Comparison of ENCODE assay signal across 12 cellular contexts in genomic region chr6:90168693-90169131, GRCh38.
DNase-seq lines count a peak whose midpoint lies in the region; ATAC-seq and TF ChIP-seq lines count a peak whose summit lies in the region.
"Had no signal": no experiment of that assay in that cellular context is flagged by ENCODE, and none has a peak within 500 bp of the region (broad histone marks: within the 10 kb centered on the region; RNA-seq: fewer than 3 reads in every experiment).

No MANE protein-coding gene starts in this region.

- peaks cover 67% of the 10 kb centered on the region for H3K4me1 Mint-ChIP-seq in activated naive CD8-positive, alpha-beta T cell treated with anti-CD3 and anti-CD28 coated beads for 36 hours
- H3K4me1 Mint-ChIP-seq in stimulated activated naive B cell treated with anti-CD40 and anti-IgM and Interleukin-4, amounts not matched to agents 10 μg/mL and 1 μg/mL and 100 μg/mL, for 72 hours: peaks cover 27 to 82% of the 10 kb centered on the region in 2 donors
- H3K4me1 Mint-ChIP-seq in endodermal cell: peaks cover 3% of the 10 kb centered on the region

- H3K9ac ChIP-seq in endodermal cell (ENCODE audit: extremely low read depth, low read length, poor library complexity, severe bottlenecking): no peak overlapping the region
- H3K9ac ChIP-seq: KMS-11 had no signal

- intact Hi-C loops in heart right ventricle (cut with DNase I) (no loop called here), stomach (cut with DNase I; ENCODE audit: low total_unique reads) (no loop called here)

- peaks cover 85% of the 10 kb centered on the region for H3K36me3 Mint-ChIP-seq in activated naive CD8-positive, alpha-beta T cell treated with anti-CD3 and anti-CD28 coated beads for 36 hours
- peaks cover 9 to 16% of the 10 kb centered on the region in 2 donors for H3K36me3 Mint-ChIP-seq in stimulated activated naive B cell treated with anti-CD40 and anti-IgM and Interleukin-4, amounts not matched to agents 10 μg/mL and 1 μg/mL and 100 μg/mL, for 72 hours
- H3K36me3 Mint-ChIP-seq in endodermal cell (ENCODE audit: low read depth): no peaks in the 10 kb centered on the region

- H3K27me3 Mint-ChIP-seq in activated naive CD8-positive, alpha-beta T cell treated with anti-CD3 and anti-CD28 coated beads for 36 hours: no peaks in the 10 kb centered on the region
- no peaks in the 10 kb centered on the region for H3K27me3 Mint-ChIP-seq in stimulated activated naive B cell treated with anti-CD40 and anti-IgM and Interleukin-4, amounts not matched to agents 10 μg/mL and 1 μg/mL and 100 μg/mL, for 72 hours
- no peaks in the 10 kb centered on the region for H3K27me3 Mint-ChIP-seq in endodermal cell (ENCODE audit: insufficient read depth)

- ATAC-seq in heart right ventricle: peak in 6 of 8 donors; percentile 34 to 76 (median 59)
- ATAC-seq in stimulated activated naive B cell treated with anti-CD40 and anti-IgM and Interleukin-4, amounts not matched to agents 10 μg/mL and 1 μg/mL and 100 μg/mL, for 72 hours (replicated peaks): no peak
- ATAC-seq: activated CD8-positive, alpha-beta memory T cell treated with anti-CD3 and anti-CD28 coated beads, Interleukin-2, amount 10 ng/mL, durations not matched to agents 7 days and 5 days had no signal

- DNase-seq in DMS53 (lab: John Stamatoyannopoulos, UW) (peak; percentile 21), DMS53 treated with DMSO at 0.1 percent for 48 hours (lab: John Stamatoyannopoulos, UW; ENCODE audit: unreplicated experiment) (no peak), heart right ventricle (no peak), stomach (no peak), endodermal cell (no peak), DMS79 (lab: John Stamatoyannopoulos, UW) (no peak)
- no peak for DNase-seq in activated naive CD8-positive, alpha-beta T cell treated with anti-CD3 and anti-CD28 coated beads for 36 hours
- DNase-seq in stimulated activated naive B cell treated with anti-CD40 and anti-IgM and Interleukin-4, amounts not matched to agents 10 μg/mL and 1 μg/mL and 100 μg/mL, for 72 hours: no peak
- DNase-seq: activated CD8-positive, alpha-beta memory T cell treated with anti-CD3 and anti-CD28 coated beads, Interleukin-2, amount 10 ng/mL, durations not matched to agents 7 days and 5 days; T1000 had no signal

- H3K4me1 ChIP-seq in heart right ventricle (peaks cover 5 to 23% (median 11%) of the 10 kb centered on the region in 9 donors), stomach (peaks cover 0 to 11% (median 0%) of the 10 kb centered on the region in 4 donors), endodermal cell (ENCODE audit: control insufficient read depth, insufficient read depth, low read length) (no peaks in the 10 kb centered on the region)

- WGBS in heart right ventricle, 2 donors: 26 to 38% methylated on average over 4 of the region's 4 CpGs
- 28 to 39% (median 34%) methylated on average over 4 of the region's 4 CpGs for WGBS in stomach, 5 donors
- WGBS in endodermal cell (ENCODE audit: insufficient coverage in 1 of 2, insufficient read length in 1 of 2), 2 experiments: 57 to 84% methylated on average over 2 to 4 of the region's 4 CpGs

- peak overlapping the region; percentile 46 for H3K27ac Mint-ChIP-seq in activated naive CD8-positive, alpha-beta T cell treated with anti-CD3 and anti-CD28 coated beads for 36 hours
- peak overlapping the region; percentile 90 for H3K27ac Mint-ChIP-seq in stimulated activated naive B cell treated with anti-CD40 and anti-IgM and Interleukin-4, amounts not matched to agents 10 μg/mL and 1 μg/mL and 100 μg/mL, for 72 hours
- no peak overlapping the region for H3K27ac Mint-ChIP-seq in endodermal cell
- H3K27ac Mint-ChIP-seq: activated CD8-positive, alpha-beta memory T cell treated with anti-CD3 and anti-CD28 coated beads, Interleukin-2, amount 10 ng/mL, durations not matched to agents 7 days and 5 days had no signal

- no peak for TF ChIP-seq POLR2A in stomach (IDR thresholded peaks at IDR 0.05)

- TF ChIP-seq CTCF in heart right ventricle (IDR thresholded peaks at IDR 0.05) (no peak), stomach (IDR thresholded peaks at IDR 0.05) (no peak), endodermal cell (conservative IDR thresholded peaks at IDR 0.05) (no peak)

- no peak overlapping the region for H3K4me3 ChIP-seq in heart right ventricle
- H3K4me3 ChIP-seq in stomach: no peak overlapping the region
- H3K4me3 ChIP-seq in endodermal cell (ENCODE audit: low read length): no peak overlapping the region

- no peaks in the 10 kb centered on the region for H3K27me3 ChIP-seq in heart right ventricle
- no peaks in the 10 kb centered on the region for H3K27me3 ChIP-seq in stomach
- H3K27me3 ChIP-seq in endodermal cell (ENCODE audit: control insufficient read depth, insufficient read depth, low read length, poor library complexity, severe bottlenecking): no peaks in the 10 kb centered on the region

- TF ChIP-seq EP300 in stomach (IDR thresholded peaks at IDR 0.05): no peak

- H3K9me3 Mint-ChIP-seq in activated naive CD8-positive, alpha-beta T cell treated with anti-CD3 and anti-CD28 coated beads for 36 hours: peaks cover 14% of the 10 kb centered on the region
- H3K9me3 Mint-ChIP-seq in stimulated activated naive B cell treated with anti-CD40 and anti-IgM and Interleukin-4, amounts not matched to agents 10 μg/mL and 1 μg/mL and 100 μg/mL, for 72 hours: no peaks in the 10 kb centered on the region
- H3K9me3 Mint-ChIP-seq in endodermal cell: no peaks in the 10 kb centered on the region

- H3K27ac ChIP-seq in heart right ventricle (peak overlapping the region in 7 of 10 donors; percentile 6 to 82 (median 71)), stomach (no peak overlapping the region), endodermal cell (ENCODE audit: low read depth, low read length) (no peak overlapping the region)
- H3K27ac ChIP-seq: 22Rv1, KMS-11 had no signal

- H3K36me3 ChIP-seq in heart right ventricle (no peaks in the 10 kb centered on the region), stomach (no peaks in the 10 kb centered on the region), endodermal cell (ENCODE audit: control insufficient read depth, insufficient read depth, low read length) (no peaks in the 10 kb centered on the region)

- H3K4me3 Mint-ChIP-seq in activated naive CD8-positive, alpha-beta T cell treated with anti-CD3 and anti-CD28 coated beads for 36 hours: no peak overlapping the region
- no peak overlapping the region for H3K4me3 Mint-ChIP-seq in stimulated activated naive B cell treated with anti-CD40 and anti-IgM and Interleukin-4, amounts not matched to agents 10 μg/mL and 1 μg/mL and 100 μg/mL, for 72 hours
- H3K4me3 Mint-ChIP-seq in endodermal cell: no peak overlapping the region
- H3K4me3 Mint-ChIP-seq: activated CD8-positive, alpha-beta memory T cell treated with anti-CD3 and anti-CD28 coated beads, Interleukin-2, amount 10 ng/mL, durations not matched to agents 7 days and 5 days had no signal

- H3K9me3 ChIP-seq in heart right ventricle: peaks cover 0 to 5% (median 0%) of the 10 kb centered on the region in 11 donors
- H3K9me3 ChIP-seq in stomach: no peaks in the 10 kb centered on the region
- peaks cover 5% of the 10 kb centered on the region for H3K9me3 ChIP-seq in endodermal cell (ENCODE audit: control insufficient read depth, low read length)

Comparison
In these comparisons a context has a peak if more than half of its experiments do, and no peak if none do; other contexts are left out.
1. ATAC-seq: peak in heart right ventricle (6 of 8); none in stimulated activated naive B cell treated with anti-CD40 and anti-IgM and Interleukin-4, amounts not matched to agents 10 μg/mL and 1 μg/mL and 100 μg/mL, for 72 hours (0 of 2).
2. H3K27ac ChIP-seq: peak in heart right ventricle (7 of 10); none in stomach (0 of 5) and endodermal cell (single experiment).